ENCODE assay signal across 19 cellular contexts in the genomic region with DNA sequence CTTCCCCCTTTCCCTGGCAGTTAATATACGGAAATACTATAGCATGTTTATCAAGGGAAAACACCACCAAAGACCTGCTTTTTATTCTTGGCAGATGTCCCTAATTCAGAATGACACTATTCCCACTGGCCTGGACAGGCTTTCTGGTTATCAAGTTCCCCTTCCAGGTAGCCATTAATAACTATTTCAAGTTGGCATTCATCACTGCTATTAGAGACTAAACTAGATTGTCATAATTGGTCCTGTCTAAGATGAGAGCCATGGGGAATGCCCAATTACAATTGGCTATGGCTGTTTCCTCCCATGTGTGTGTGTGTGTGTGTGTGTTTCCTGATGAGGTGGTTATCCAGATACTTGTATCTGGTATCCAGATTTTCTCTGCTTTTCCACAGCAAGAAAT.
"Had no signal": no experiment of that assay in that cellular context is flagged by ENCODE, and none has a peak within 500 bp of the region (broad histone marks: within the 10 kb centered on the region; RNA-seq: fewer than 3 reads in every experiment).

No MANE protein-coding gene starts in this region.

- H3K4me3 ChIP-seq: SJSA1 had no signal

- H3K27ac ChIP-seq: SJSA1 had no signal

- ATAC-seq: T-cell, T-helper 17 cell had no signal

- H3K27me3 ChIP-seq: SJSA1 had no signal

- DNase-seq: KBM-7, MV-4-11, NCI-H1048, NCI-H1436, NCI-H187, NCI-H2029, NCI-H2081 treated with DMSO at 0.1 percent for 48 hours, NCI-H345, NCI-H446 treated with DMSO at 0.1 percent for 48 hours, NCI-H510A treated with DMSO at 0.1 percent for 48 hours, NCI-H526, NCI-H82, Right ventricle myocardium superior, RPMI8226, SIG-M5, SW 1271, T-cell, T-helper 17 cell had no signal
